Comparison of ENCODE assay signal across 1 cellular context in genomic region chr5:131976414-131977211, GRCh38.
TF ChIP-seq lines count a peak whose summit lies in the region.

No MANE protein-coding gene starts in this region.

TF ChIP-seq in WTC11, 78 proteins besides CTCF, POLR2A, EP300 and RAD21 (continued from another document):
- no peak for TF ChIP-seq ARID4B (CRISPR knock-in tag; IDR thresholded peaks at IDR 0.05; ENCODE audit: borderline replicate concordance)
- no peak for TF ChIP-seq TEAD1 (CRISPR knock-in tag; IDR thresholded peaks at IDR 0.05)
- TF ChIP-seq PRDM15 (CRISPR knock-in tag; IDR thresholded peaks at IDR 0.05), result no peak
- no peak for TF ChIP-seq GRHL2 (CRISPR knock-in tag; IDR thresholded peaks at IDR 0.05; ENCODE audit: insufficient replicate concordance, severe bottlenecking)
- no peak for TF ChIP-seq FOXP4 (CRISPR knock-in tag; IDR thresholded peaks at IDR 0.05)
- TF ChIP-seq MLX (CRISPR knock-in tag; IDR thresholded peaks at IDR 0.05), result no peak
- no peak for TF ChIP-seq NR2C2 (CRISPR knock-in tag; IDR thresholded peaks at IDR 0.05)
- TF ChIP-seq ZNF423 (CRISPR knock-in tag; IDR thresholded peaks at IDR 0.05), result no peak
- TF ChIP-seq ZNF138 (CRISPR knock-in tag; conservative IDR thresholded peaks at IDR 0.05), result no peak
- no peak for TF ChIP-seq EMX1 (CRISPR knock-in tag; IDR thresholded peaks at IDR 0.05)
- no peak for TF ChIP-seq PRRX2 (CRISPR knock-in tag; IDR thresholded peaks at IDR 0.05)
- no peak for TF ChIP-seq FOXP1 (CRISPR knock-in tag; IDR thresholded peaks at IDR 0.05; ENCODE audit: borderline replicate concordance)
- no peak for TF ChIP-seq MXD4 (CRISPR knock-in tag; IDR thresholded peaks at IDR 0.05; ENCODE audit: borderline replicate concordance)
- TF ChIP-seq CREM (CRISPR knock-in tag; IDR thresholded peaks at IDR 0.05), result no peak
- no peak for TF ChIP-seq FOXJ3 (CRISPR knock-in tag; IDR thresholded peaks at IDR 0.05; ENCODE audit: borderline replicate concordance)
- TF ChIP-seq AR (CRISPR knock-in tag; IDR thresholded peaks at IDR 0.05), result no peak
- no peak for TF ChIP-seq ETV6 (CRISPR knock-in tag; IDR thresholded peaks at IDR 0.05)
- TF ChIP-seq ESRRA (CRISPR knock-in tag; IDR thresholded peaks at IDR 0.05; ENCODE audit: borderline replicate concordance), result no peak
